ENCODE assay signal across 1 cellular context in the genomic region with DNA sequence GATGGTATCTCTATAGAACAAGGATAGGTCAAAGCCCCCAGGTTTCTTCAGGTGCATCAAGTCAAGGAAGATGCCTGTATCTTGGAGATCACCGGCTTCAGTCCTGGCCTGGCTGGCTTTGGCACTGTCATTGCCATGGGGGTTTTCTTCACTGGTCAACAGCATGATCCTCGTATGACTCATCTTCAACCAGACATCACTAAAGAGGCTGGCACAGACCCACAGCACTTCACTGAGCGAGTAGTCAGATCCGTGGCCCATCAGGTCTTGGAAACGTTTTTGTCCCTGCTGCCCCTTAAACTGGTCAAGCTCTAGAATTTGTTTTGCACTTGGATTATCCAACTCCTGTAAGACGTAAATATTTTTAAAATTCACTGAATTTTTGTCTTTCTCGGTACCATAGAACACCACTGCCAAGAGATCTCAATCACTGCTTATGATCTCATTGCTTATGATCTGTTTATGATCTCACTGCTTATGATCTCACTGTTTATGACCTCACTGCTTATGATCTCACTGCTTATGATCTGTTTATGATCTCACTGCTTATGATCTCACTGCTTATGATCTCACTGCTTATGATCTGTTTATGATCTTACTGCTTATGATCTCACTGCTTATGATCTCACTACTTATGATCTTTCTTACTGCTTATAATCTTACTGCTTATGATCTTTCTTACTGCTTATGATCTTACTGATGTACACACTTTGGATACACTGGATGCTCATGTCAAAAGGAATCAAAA.
TF ChIP-seq lines count a peak whose summit lies in the region.

No MANE protein-coding gene starts in this region.

TF ChIP-seq in HEK293, 187 proteins besides CTCF, POLR2A, EP300 and RAD21 (continued from another document and continues in another):
- TF ChIP-seq ZNF529 (tag by site-specific recombination; IDR thresholded peaks at IDR 0.05; ENCODE audit: insufficient replicate concordance) = no peak
- no peak for TF ChIP-seq ZNF777 (tag by site-specific recombination; IDR thresholded peaks at IDR 0.05; ENCODE audit: borderline replicate concordance)
- no peak for TF ChIP-seq SCRT1 (tag by site-specific recombination; IDR thresholded peaks at IDR 0.05; ENCODE audit: borderline replicate concordance)
- TF ChIP-seq ZNF513 (tag by site-specific recombination; IDR thresholded peaks at IDR 0.05) = no peak
- TF ChIP-seq ZNF112 (tag by site-specific recombination; IDR thresholded peaks at IDR 0.05) = peak; percentile 57; the same call in 1 of the 2 replicates
- peak; percentile 32; the same call in 1 of the 2 replicates for TF ChIP-seq KLF1 (tag by site-specific recombination; IDR thresholded peaks at IDR 0.05)
- peak; percentile 99 for TF ChIP-seq ZNF366 (tag by site-specific recombination; conservative IDR thresholded peaks at IDR 0.05)
- no peak for TF ChIP-seq TRIM28 (IDR thresholded peaks at IDR 0.05; ENCODE audit: borderline replicate concordance, low read length)
- TF ChIP-seq MZF1 (tag by site-specific recombination; IDR thresholded peaks at IDR 0.05; ENCODE audit: borderline replicate concordance) = no peak
- TF ChIP-seq, protein P1, sequence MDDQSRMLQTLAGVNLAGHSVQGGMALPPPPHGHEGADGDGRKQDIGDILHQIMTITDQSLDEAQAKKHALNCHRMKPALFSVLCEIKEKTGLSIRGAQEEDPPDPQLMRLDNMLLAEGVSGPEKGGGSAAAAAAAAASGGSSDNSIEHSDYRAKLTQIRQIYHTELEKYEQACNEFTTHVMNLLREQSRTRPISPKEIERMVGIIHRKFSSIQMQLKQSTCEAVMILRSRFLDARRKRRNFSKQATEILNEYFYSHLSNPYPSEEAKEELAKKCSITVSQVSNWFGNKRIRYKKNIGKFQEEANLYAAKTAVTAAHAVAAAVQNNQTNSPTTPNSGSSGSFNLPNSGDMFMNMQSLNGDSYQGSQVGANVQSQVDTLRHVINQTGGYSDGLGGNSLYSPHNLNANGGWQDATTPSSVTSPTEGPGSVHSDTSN (CRISPR knock-in tag; IDR thresholded peaks at IDR 0.05) = no peak
- TF ChIP-seq PRDM1 (tag by site-specific recombination; IDR thresholded peaks at IDR 0.05) = no peak
- TF ChIP-seq ZBTB21 (tag by site-specific recombination; IDR thresholded peaks at IDR 0.05) = peak; percentile 100
- peak; percentile 90 for TF ChIP-seq ZNF792 (tag by site-specific recombination; IDR thresholded peaks at IDR 0.05)
- no peak for TF ChIP-seq ZSCAN30 (tag by site-specific recombination; IDR thresholded peaks at IDR 0.05)
- TF ChIP-seq ZXDB (tag by site-specific recombination; IDR thresholded peaks at IDR 0.05) = peak; percentile 79; the same call in 1 of the 2 replicates
- peak; percentile 97 for TF ChIP-seq GFI1B (tag by site-specific recombination; IDR thresholded peaks at IDR 0.05)
- no peak for TF ChIP-seq HOXD13 (CRISPR knock-in tag; IDR thresholded peaks at IDR 0.05; ENCODE audit: borderline replicate concordance)
- TF ChIP-seq ZBTB49 (tag by site-specific recombination; IDR thresholded peaks at IDR 0.05; ENCODE audit: low read depth) = no peak
- no peak for TF ChIP-seq ZNF341 (tag by site-specific recombination; IDR thresholded peaks at IDR 0.05; ENCODE audit: low read depth)
- peak; percentile 83 for TF ChIP-seq ZNF488 (tag by site-specific recombination; IDR thresholded peaks at IDR 0.05)
- TF ChIP-seq, protein P2, sequence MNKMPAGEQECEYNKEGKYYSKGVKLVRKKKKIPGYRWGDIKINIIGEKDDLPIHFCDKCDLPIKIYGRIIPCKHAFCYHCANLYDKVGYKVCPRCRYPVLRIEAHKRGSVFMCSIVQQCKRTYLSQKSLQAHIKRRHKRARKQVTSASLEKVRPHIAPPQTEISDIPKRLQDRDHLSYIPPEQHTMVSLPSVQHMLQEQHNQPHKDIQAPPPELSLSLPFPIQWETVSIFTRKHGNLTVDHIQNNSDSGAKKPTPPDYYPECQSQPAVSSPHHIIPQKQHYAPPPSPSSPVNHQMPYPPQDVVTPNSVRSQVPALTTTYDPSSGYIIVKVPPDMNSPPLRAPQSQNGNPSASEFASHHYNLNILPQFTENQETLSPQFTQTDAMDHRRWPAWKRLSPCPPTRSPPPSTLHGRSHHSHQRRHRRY (tag by site-specific recombination; IDR thresholded peaks at IDR 0.05) = no peak
- TF ChIP-seq ZNF211 (tag by site-specific recombination; IDR thresholded peaks at IDR 0.05; ENCODE audit: low read depth) = 0 out of 2 replicates have a peak, but pooled peaks have one; percentile 61
- peak; percentile 99 for TF ChIP-seq TSHZ1 (tag by site-specific recombination; IDR thresholded peaks at IDR 0.05; ENCODE audit: borderline replicate concordance)
- TF ChIP-seq ZNF785 (tag by site-specific recombination; IDR thresholded peaks at IDR 0.05) = peak; percentile 98
- no peak for TF ChIP-seq ZNF132 (tag by site-specific recombination; IDR thresholded peaks at IDR 0.05; ENCODE audit: borderline replicate concordance)
- TF ChIP-seq ZNF558 (tag by site-specific recombination; IDR thresholded peaks at IDR 0.05) = peak; percentile 99
- TF ChIP-seq, protein P3, sequence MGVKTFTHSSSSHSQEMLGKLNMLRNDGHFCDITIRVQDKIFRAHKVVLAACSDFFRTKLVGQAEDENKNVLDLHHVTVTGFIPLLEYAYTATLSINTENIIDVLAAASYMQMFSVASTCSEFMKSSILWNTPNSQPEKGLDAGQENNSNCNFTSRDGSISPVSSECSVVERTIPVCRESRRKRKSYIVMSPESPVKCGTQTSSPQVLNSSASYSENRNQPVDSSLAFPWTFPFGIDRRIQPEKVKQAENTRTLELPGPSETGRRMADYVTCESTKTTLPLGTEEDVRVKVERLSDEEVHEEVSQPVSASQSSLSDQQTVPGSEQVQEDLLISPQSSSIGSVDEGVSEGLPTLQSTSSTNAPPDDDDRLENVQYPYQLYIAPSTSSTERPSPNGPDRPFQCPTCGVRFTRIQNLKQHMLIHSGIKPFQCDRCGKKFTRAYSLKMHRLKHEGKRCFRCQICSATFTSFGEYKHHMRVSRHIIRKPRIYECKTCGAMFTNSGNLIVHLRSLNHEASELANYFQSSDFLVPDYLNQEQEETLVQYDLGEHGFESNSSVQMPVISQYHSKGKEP (tag by site-specific recombination; IDR thresholded peaks at IDR 0.05) = no peak
- TF ChIP-seq MYNN (tag by site-specific recombination; IDR thresholded peaks at IDR 0.05; ENCODE audit: borderline replicate concordance) = peak; percentile 85
- TF ChIP-seq ZNF404 (tag by site-specific recombination; IDR thresholded peaks at IDR 0.05) = no peak
- no peak for TF ChIP-seq ZNF514 (tag by site-specific recombination; IDR thresholded peaks at IDR 0.05)
- TF ChIP-seq ZNF24 (tag by site-specific recombination; IDR thresholded peaks at IDR 0.05) = peak; percentile 100
- TF ChIP-seq ZNF670 (tag by site-specific recombination; IDR thresholded peaks at IDR 0.05; ENCODE audit: low read depth) = peak; percentile 98
- TF ChIP-seq ZNF266 (tag by site-specific recombination; IDR thresholded peaks at IDR 0.05; ENCODE audit: low read depth) = no peak
- no peak for TF ChIP-seq ZNF175 (tag by site-specific recombination; IDR thresholded peaks at IDR 0.05)
- peak; percentile 100 for TF ChIP-seq ATF2 (tag by site-specific recombination; IDR thresholded peaks at IDR 0.05; ENCODE audit: low read depth)
- TF ChIP-seq BCL11B (tag by site-specific recombination; IDR thresholded peaks at IDR 0.05; ENCODE audit: low read depth) = no peak
- no peak for TF ChIP-seq HOXA7 (CRISPR knock-in tag; IDR thresholded peaks at IDR 0.05; ENCODE audit: borderline replicate concordance)
- no peak for TF ChIP-seq ZNF121 (tag by site-specific recombination; IDR thresholded peaks at IDR 0.05)
- TF ChIP-seq BCL11A (tag by site-specific recombination; IDR thresholded peaks at IDR 0.05; ENCODE audit: low read depth) = peak; percentile 94
- no peak for TF ChIP-seq REPIN1 (tag by site-specific recombination; IDR thresholded peaks at IDR 0.05; ENCODE audit: low read depth)
- peak; percentile 97 for TF ChIP-seq SALL2 (tag by site-specific recombination; IDR thresholded peaks at IDR 0.05; ENCODE audit: borderline replicate concordance)
- peak; percentile 93 for TF ChIP-seq ZNF146 (tag by site-specific recombination; IDR thresholded peaks at IDR 0.05)
- peak; percentile 94 for TF ChIP-seq ZNF621 (tag by site-specific recombination; IDR thresholded peaks at IDR 0.05)
- TF ChIP-seq SCRT2 (tag by site-specific recombination; IDR thresholded peaks at IDR 0.05) = peak; percentile 90
- no peak for TF ChIP-seq GLIS1 (tag by site-specific recombination; IDR thresholded peaks at IDR 0.05)
- peak; percentile 92 for TF ChIP-seq SP3 (tag by site-specific recombination; IDR thresholded peaks at IDR 0.05)
- TF ChIP-seq, protein P4, sequence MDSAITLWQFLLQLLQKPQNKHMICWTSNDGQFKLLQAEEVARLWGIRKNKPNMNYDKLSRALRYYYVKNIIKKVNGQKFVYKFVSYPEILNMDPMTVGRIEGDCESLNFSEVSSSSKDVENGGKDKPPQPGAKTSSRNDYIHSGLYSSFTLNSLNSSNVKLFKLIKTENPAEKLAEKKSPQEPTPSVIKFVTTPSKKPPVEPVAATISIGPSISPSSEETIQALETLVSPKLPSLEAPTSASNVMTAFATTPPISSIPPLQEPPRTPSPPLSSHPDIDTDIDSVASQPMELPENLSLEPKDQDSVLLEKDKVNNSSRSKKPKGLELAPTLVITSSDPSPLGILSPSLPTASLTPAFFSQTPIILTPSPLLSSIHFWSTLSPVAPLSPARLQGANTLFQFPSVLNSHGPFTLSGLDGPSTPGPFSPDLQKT (IDR thresholded peaks at IDR 0.05; ENCODE audit: borderline replicate concordance, low read depth, low read length) = no peak
- TF ChIP-seq ZBTB7A (tag by site-specific recombination; IDR thresholded peaks at IDR 0.05; ENCODE audit: low read depth) = no peak; the same call in 1 of the 2 replicates
- no peak for TF ChIP-seq ZFP3 (tag by site-specific recombination; IDR thresholded peaks at IDR 0.05; ENCODE audit: low read depth)
- 0 out of 2 replicates have a peak, but pooled peaks have one; percentile 46 for TF ChIP-seq ZNF10 (tag by site-specific recombination; IDR thresholded peaks at IDR 0.05)
